ENCODE assay signal across 7 cellular contexts in genomic region chr9:128505906-128506305, GRCh38. TPM values are rescaled to one million over a fixed set of nuclear protein-coding genes. Genes with fewer than 3 reads are reported as not detected.
DNase-seq lines count a peak whose midpoint lies in the region; ATAC-seq and TF ChIP-seq lines count a peak whose summit lies in the region.
"Not testable (repeated sequence)": the region's sequence is repeated elsewhere in the genome, so short reads cannot be mapped to it uniquely, and the experiment has no call there.

No MANE protein-coding gene starts in this region.

- H3K4me3 ChIP-seq in NB4 (ENCODE audit: low read depth, low read length) (peak overlapping the region; percentile 92), rectal smooth muscle tissue (ENCODE audit: low read length) (peak overlapping the region; percentile 93)

- not testable (repeated sequence) for H3K9ac ChIP-seq in rectal smooth muscle tissue (ENCODE audit: low read length)

- H3K4me1 Mint-ChIP-seq in Calu3 (ENCODE audit: low read depth, unreplicated experiment); endothelial cell (ENCODE audit: unreplicated experiment): not testable (repeated sequence)
- H3K4me1 Mint-ChIP-seq in activated CD4-positive, alpha-beta T cell treated with anti-CD3 and anti-CD28 coated beads for 36 hours = peaks cover 21% of the 10 kb centered on the region
- peaks cover 22% of the 10 kb centered on the region for H3K4me1 Mint-ChIP-seq in activated naive CD8-positive, alpha-beta T cell treated with anti-CD3 and anti-CD28 coated beads for 36 hours
- H3K4me1 Mint-ChIP-seq in naive B cell = peaks cover 4 to 29% (median 11%) of the 10 kb centered on the region in 3 donors

- DNase-seq in Calu3; NB4 (ENCODE audit: low read depth); activated CD4-positive, alpha-beta T cell treated with anti-CD3 and anti-CD28 coated beads for 36 hours; activated naive CD8-positive, alpha-beta T cell treated with anti-CD3 and anti-CD28 coated beads for 36 hours; endothelial cell (ENCODE audit: low spot score); naive B cell: not testable (repeated sequence)

- H3K4me3 Mint-ChIP-seq in Calu3 (ENCODE audit: low read depth, unreplicated experiment) (peak overlapping the region; percentile 98), endothelial cell (ENCODE audit: unreplicated experiment) (peak overlapping the region; percentile 98), naive B cell (peak overlapping the region; percentile 85 to 100 (median 99))
- H3K4me3 Mint-ChIP-seq in activated CD4-positive, alpha-beta T cell treated with anti-CD3 and anti-CD28 coated beads for 36 hours = peak overlapping the region; percentile 95
- H3K4me3 Mint-ChIP-seq in activated naive CD8-positive, alpha-beta T cell treated with anti-CD3 and anti-CD28 coated beads for 36 hours = peak overlapping the region; percentile 99

- not testable (repeated sequence) for H3K27ac ChIP-seq in rectal smooth muscle tissue (ENCODE audit: low read depth, low read length)

- H3K36me3 Mint-ChIP-seq in Calu3 (ENCODE audit: insufficient read depth, unreplicated experiment) (peaks cover 30% of the 10 kb centered on the region), endothelial cell (ENCODE audit: low read depth, unreplicated experiment) (peaks cover 15% of the 10 kb centered on the region)
- peaks cover 27% of the 10 kb centered on the region for H3K36me3 Mint-ChIP-seq in activated CD4-positive, alpha-beta T cell treated with anti-CD3 and anti-CD28 coated beads for 36 hours (ENCODE audit: low read depth)
- not testable (repeated sequence) for H3K36me3 Mint-ChIP-seq in activated naive CD8-positive, alpha-beta T cell treated with anti-CD3 and anti-CD28 coated beads for 36 hours; naive B cell

- H3K27me3 Mint-ChIP-seq in Calu3 (ENCODE audit: unreplicated experiment); activated CD4-positive, alpha-beta T cell treated with anti-CD3 and anti-CD28 coated beads for 36 hours; activated naive CD8-positive, alpha-beta T cell treated with anti-CD3 and anti-CD28 coated beads for 36 hours; endothelial cell (ENCODE audit: unreplicated experiment); naive B cell: not testable (repeated sequence)

- not testable (repeated sequence) for H3K9me3 Mint-ChIP-seq in Calu3 (ENCODE audit: low read depth, unreplicated experiment); activated CD4-positive, alpha-beta T cell treated with anti-CD3 and anti-CD28 coated beads for 36 hours (ENCODE audit: low read depth); activated naive CD8-positive, alpha-beta T cell treated with anti-CD3 and anti-CD28 coated beads for 36 hours; endothelial cell (ENCODE audit: unreplicated experiment); naive B cell

- TF ChIP-seq POLR2A in NB4 (IDR thresholded peaks at IDR 0.05; ENCODE audit: extremely low read depth, insufficient read length) = not testable (repeated sequence)

- POLR2A ChIA-PET in activated CD4-positive, alpha-beta T cell treated with anti-CD3 and anti-CD28 coated beads for 36 hours (lab: Charles Lee) = interaction anchor here (1.2 to 1.3 kb wide), 2 partner anchors 45 to 47 kb away, joined by 6 to 13 read pairs; partner anchors contain the start of gene SPTAN1

- ATAC-seq in activated CD4-positive, alpha-beta T cell treated with anti-CD3 and anti-CD28 coated beads for 36 hours; naive B cell (ENCODE audit: low read depth in 2 of 2): not testable (repeated sequence)

- intact Hi-C loops in Calu3 (cut with micrococcal nuclease; ENCODE audit: unreplicated experiment) = not testable (repeated sequence)
- intact Hi-C loops in activated CD4-positive, alpha-beta T cell treated with anti-CD3 and anti-CD28 coated beads for 36 hours (cut with DNase I, micrococcal nuclease) = loop anchor here (1.0 to 2.0 kb wide), 2 partner anchors 44 to 143 kb away; no protein-coding TSS in a partner anchor

- CTCF ChIA-PET in Calu3 (lab: Charles Lee) = not testable (repeated sequence)
- CTCF ChIA-PET in activated CD4-positive, alpha-beta T cell treated with anti-CD3 and anti-CD28 coated beads for 36 hours (lab: Charles Lee) = interaction anchor here (0.6 to 2.5 kb wide), 2 partner anchors 144 to 668 kb away, joined by 3 to 9 read pairs; no protein-coding TSS in a partner anchor

- not testable (repeated sequence) for H3K27me3 ChIP-seq in rectal smooth muscle tissue (ENCODE audit: control insufficient read depth, insufficient read depth, low read length)

- TF ChIP-seq CTCF in Calu3 (IDR thresholded peaks at IDR 0.05; ENCODE audit: unreplicated experiment); NB4 (IDR thresholded peaks at IDR 0.05; ENCODE audit: low read depth, low read length); endothelial cell (IDR thresholded peaks at IDR 0.05; ENCODE audit: unreplicated experiment): not testable (repeated sequence)

- BruUV-seq in Calu3 (replicated peaks; lab: Mats Ljungman, UMichigan) = not testable (repeated sequence)

- not testable (repeated sequence) for H3K36me3 ChIP-seq in rectal smooth muscle tissue (ENCODE audit: control insufficient read depth, insufficient read depth, low read length)

- not testable (repeated sequence) for H3K4me1 ChIP-seq in rectal smooth muscle tissue (ENCODE audit: control insufficient read depth, insufficient read depth, low read length)

- H3K27ac Mint-ChIP-seq in Calu3 (ENCODE audit: unreplicated experiment); activated CD4-positive, alpha-beta T cell treated with anti-CD3 and anti-CD28 coated beads for 36 hours; activated naive CD8-positive, alpha-beta T cell treated with anti-CD3 and anti-CD28 coated beads for 36 hours; endothelial cell (ENCODE audit: unreplicated experiment): not testable (repeated sequence)
- peak overlapping the region in 1 of 6 donors; percentile 98 for H3K27ac Mint-ChIP-seq in naive B cell

RNA-seq across cellular contexts. Expression of gene GLE1, which starts 1.4 kb away (rescaled TPM):
- total RNA-seq in Calu3 (2022) (23.9 and 24.8 TPM in 2 replicates), endothelial cell (ENCODE audit: unreplicated experiment) (17.5 TPM)
- total RNA-seq in activated CD4-positive, alpha-beta T cell treated with anti-CD3 and anti-CD28 coated beads for 36 hours = 10 to 100 TPM; 52.5 to 54.4 TPM
- total RNA-seq in activated naive CD8-positive, alpha-beta T cell treated with anti-CD3 and anti-CD28 coated beads for 36 hours = 10 to 100 TPM; 45.1 to 45.8 TPM
- 10 to 100 TPM; 18.8 to 34.3 (median 28.5) TPM for polyA plus RNA-seq in naive B cell (ENCODE audit: low read depth in 6 of 6)

RNA-seq across cellular contexts. Expression of gene SPTAN1, which starts 46.5 kb away (rescaled TPM):
- 332 and 344 TPM in 2 replicates for total RNA-seq in Calu3 (2022)
- total RNA-seq in activated CD4-positive, alpha-beta T cell treated with anti-CD3 and anti-CD28 coated beads for 36 hours = 100 to 1,000 TPM; 192 to 269 TPM
- 100 to 1,000 TPM; 142 to 143 TPM for total RNA-seq in activated naive CD8-positive, alpha-beta T cell treated with anti-CD3 and anti-CD28 coated beads for 36 hours
- 810 TPM for total RNA-seq in endothelial cell (ENCODE audit: unreplicated experiment)
- polyA plus RNA-seq in naive B cell (ENCODE audit: low read depth in 6 of 6) = 10 to 100 TPM in 5 of 6 donors, 1 to 10 TPM in 1; 2.3 to 72.4 (median 31.4) TPM

RNA-seq across cellular contexts. Expression of gene ODF2, which starts 50.1 kb away (rescaled TPM):
- total RNA-seq in Calu3 (2022) (24.6 and 33.6 TPM in 2 replicates), endothelial cell (ENCODE audit: unreplicated experiment) (83.8 TPM)
- total RNA-seq in activated CD4-positive, alpha-beta T cell treated with anti-CD3 and anti-CD28 coated beads for 36 hours = 10 to 100 TPM; 73.5 to 86.4 TPM
- total RNA-seq in activated naive CD8-positive, alpha-beta T cell treated with anti-CD3 and anti-CD28 coated beads for 36 hours = 10 to 100 TPM; 72.7 to 76.1 TPM
- polyA plus RNA-seq in naive B cell (ENCODE audit: low read depth in 6 of 6) = 10 to 100 TPM; 11.2 to 29.9 (median 18.4) TPM
